In genomic region chr14:98466807-98467206, GRCh38 we compare ENCODE assay signal across 20 cellular contexts.
DNase-seq lines count a peak whose midpoint lies in the region; ATAC-seq and TF ChIP-seq lines count a peak whose summit lies in the region.
"Had no signal": no experiment of that assay in that cellular context is flagged by ENCODE, and none has a peak within 500 bp of the region (broad histone marks: within the 10 kb centered on the region; RNA-seq: fewer than 3 reads in every experiment).

No MANE protein-coding gene starts in this region.

- no peak overlapping the region for H2AFZ ChIP-seq in mesenchymal stem cell (ENCODE audit: low read depth, low read length)

- no peak overlapping the region for H3K4me2 ChIP-seq in mesenchymal stem cell (ENCODE audit: low read length, poor library complexity, severe bottlenecking)
- H3K4me2 ChIP-seq: BLaER1 had no signal

- H3K4me3 ChIP-seq in MG63 (no peak overlapping the region), astrocyte of the spinal cord (ENCODE audit: low read depth, low read length) (no peak overlapping the region), mesenchymal stem cell (ENCODE audit: insufficient read depth in 1 of 2, low read depth in 1 of 2, low read length in 2 of 2) (no peak overlapping the region)
- H3K4me3 ChIP-seq: BLaER1, SJSA1 had no signal

- no peak overlapping the region for H2BK15ac ChIP-seq in mesenchymal stem cell (ENCODE audit: low read depth, poor library complexity, severe bottlenecking)

- H3K27me3 ChIP-seq in MG63, result no peaks in the 10 kb centered on the region
- no peaks in the 10 kb centered on the region for H3K27me3 ChIP-seq in foreskin keratinocyte
- H3K27me3 ChIP-seq in mesenchymal stem cell (ENCODE audit: control insufficient read depth in 1 of 2, insufficient read depth in 1 of 2, low read length in 2 of 2), result no peaks in the 10 kb centered on the region
- H3K27me3 ChIP-seq: BLaER1, SJSA1 had no signal

- H4K8ac ChIP-seq in mesenchymal stem cell (ENCODE audit: low read length), result no peak overlapping the region

- WGBS in mesenchymal stem cell, result 71% methylated on average over 7 of the region's 7 CpGs

- no peaks in the 10 kb centered on the region for H3K36me3 ChIP-seq in MG63
- no peaks in the 10 kb centered on the region for H3K36me3 ChIP-seq in mesenchymal stem cell (ENCODE audit: control insufficient read depth in 1 of 2, insufficient read depth in 2 of 2, low read depth in 1 of 2, low read length in 2 of 2)
- H3K36me3 ChIP-seq: BLaER1, SJSA1 had no signal

- no peak overlapping the region for H3K9ac ChIP-seq in mesenchymal stem cell (ENCODE audit: low read length)
- H3K9ac ChIP-seq: BLaER1 had no signal

- no peak overlapping the region for H3K4ac ChIP-seq in mesenchymal stem cell (ENCODE audit: low read depth in 1 of 2, low read length in 2 of 2)

- no peak overlapping the region for H3K23ac ChIP-seq in mesenchymal stem cell (ENCODE audit: low read length in 2 of 2)

- no peak overlapping the region for H4K91ac ChIP-seq in mesenchymal stem cell (ENCODE audit: low read length)

- no peak overlapping the region for H3K18ac ChIP-seq in mesenchymal stem cell (ENCODE audit: low read depth in 1 of 2, low read length in 2 of 2)

- H2AK5ac ChIP-seq in mesenchymal stem cell (ENCODE audit: low read length, severe bottlenecking), result no peak overlapping the region

- no peak overlapping the region for H3K14ac ChIP-seq in mesenchymal stem cell (ENCODE audit: low read length in 2 of 2)

- H3K4me1 ChIP-seq in foreskin keratinocyte (peaks cover 4% of the 10 kb centered on the region), mesenchymal stem cell (ENCODE audit: control insufficient read depth, insufficient read depth, low read depth, low read length) (no peaks in the 10 kb centered on the region)
- H3K4me1 ChIP-seq: BLaER1, SJSA1 had no signal

- no peak overlapping the region for H2BK5ac ChIP-seq in mesenchymal stem cell (ENCODE audit: low read depth, low read length, poor library complexity, severe bottlenecking)

- H3K27ac ChIP-seq in foreskin keratinocyte (peak overlapping the region; percentile 65), mesenchymal stem cell (ENCODE audit: low read length, poor library complexity, severe bottlenecking) (no peak overlapping the region)
- H3K27ac ChIP-seq: BLaER1, SJSA1 had no signal

- DNase-seq in GM03348 (ENCODE audit: low spot score), result peak; percentile 57
- peak; percentile 34 for DNase-seq in MG63
- peak; percentile 45 for DNase-seq in astrocyte of the spinal cord (ENCODE audit: low read depth, low spot score)
- DNase-seq in foreskin keratinocyte, result peak; percentile 56 to 76
- DNase-seq in NCI-H510A treated with DMSO at 0.1 percent for 48 hours (lab: John Stamatoyannopoulos, UW), result no peak
- no peak for DNase-seq in activated effector memory CD4-positive, alpha-beta T cell treated with anti-CD3 and anti-CD28 coated beads, Interleukin-2, amount 50 U/mL, for 16 hours
- no peak for DNase-seq in mesenchymal stem cell
- DNase-seq: CD8-positive, alpha-beta memory T cell; DND-41; GF-D8; GOT3; KG1; NCI-H1092 treated with DMSO at 0.1 percent for 48 hours; NCI-H2107; NCI-H446; NCI-H774 had no signal

- H3K9me3 ChIP-seq in MG63, result no peaks in the 10 kb centered on the region
- peaks cover 9% of the 10 kb centered on the region for H3K9me3 ChIP-seq in mesenchymal stem cell (ENCODE audit: control insufficient read depth, low read length)
- H3K9me3 ChIP-seq: BLaER1, SJSA1 had no signal

- ATAC-seq in foreskin keratinocyte (peak; percentile 95), HG03342 (IDR thresholded peaks at IDR 0.05; ENCODE audit: unreplicated experiment) (no peak)
- ATAC-seq: HepG2 had no signal

- in situ Hi-C loops in astrocyte of the spinal cord (cut with HindIII; ENCODE audit: low sequenced_read_pairs), result no loop called here

- H2BK12ac ChIP-seq in mesenchymal stem cell (ENCODE audit: low read length in 2 of 2), result no peak overlapping the region

- no peaks in the 10 kb centered on the region for H3K79me1 ChIP-seq in mesenchymal stem cell (replicated peaks; ENCODE audit: low read length, poor library complexity, severe bottlenecking)

- TF ChIP-seq CTCF in astrocyte of the spinal cord (IDR thresholded peaks at IDR 0.05; ENCODE audit: low read depth, low read length) (no peak), foreskin keratinocyte (conservative IDR thresholded peaks at IDR 0.05) (no peak)

- H2BK120ac ChIP-seq in mesenchymal stem cell (ENCODE audit: low read depth, low read length), result no peak overlapping the region

Comparison
In these comparisons a context has a peak if more than half of its experiments do, and no peak if none do; other contexts are left out.
1. DNase-seq: peak in GM03348 (single experiment), MG63 (single experiment), astrocyte of the spinal cord (single experiment) and foreskin keratinocyte (2 of 2); none in NCI-H510A treated with DMSO at 0.1 percent for 48 hours (single experiment), activated effector memory CD4-positive, alpha-beta T cell treated with anti-CD3 and anti-CD28 coated beads, Interleukin-2, amount 50 U/mL, for 16 hours (single experiment) and mesenchymal stem cell (single experiment).